ENCODE assay signal across 14 cellular contexts in the genomic region with DNA sequence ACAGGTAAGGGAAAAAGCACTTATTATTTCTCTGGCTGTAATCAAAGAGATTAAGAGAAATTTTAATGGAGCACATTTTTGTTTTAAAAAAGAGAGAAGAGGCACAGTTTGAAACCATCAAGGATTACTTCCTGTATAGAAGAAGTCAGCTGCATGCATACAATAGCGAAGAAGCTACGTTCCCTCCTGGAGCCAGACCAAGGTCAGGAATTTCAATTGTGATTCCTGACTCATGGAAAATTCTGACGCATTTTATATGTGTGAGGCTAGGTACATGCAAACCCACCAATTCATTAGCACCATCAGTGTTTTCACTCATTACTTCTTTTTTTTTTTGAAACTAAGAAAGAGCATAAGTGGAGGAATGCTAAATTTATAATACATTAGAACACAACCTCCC.
DNase-seq lines count a peak whose midpoint lies in the region; ATAC-seq and TF ChIP-seq lines count a peak whose summit lies in the region.
"Had no signal": no experiment of that assay in that cellular context is flagged by ENCODE, and none has a peak within 500 bp of the region (broad histone marks: within the 10 kb centered on the region; RNA-seq: fewer than 3 reads in every experiment).

No MANE protein-coding gene starts in this region.

- H3K36me3 ChIP-seq in heart right ventricle (no peaks in the 10 kb centered on the region), brain microvascular endothelial cell (replicated peaks) (no peaks in the 10 kb centered on the region), iPS DF 6.9 (ENCODE audit: control insufficient read depth, insufficient read depth, low read length) (no peaks in the 10 kb centered on the region)

- TF ChIP-seq CTCF in heart right ventricle (IDR thresholded peaks at IDR 0.05): no peak
- no peak for TF ChIP-seq CTCF in brain microvascular endothelial cell (IDR thresholded peaks at IDR 0.05; ENCODE audit: low read depth, low read length, missing control alignments)

- H3K27ac ChIP-seq in heart right ventricle: peak overlapping the region in 5 of 10 donors; percentile 28 to 57 (median 45)
- peak overlapping the region; percentile 88 for H3K27ac ChIP-seq in brain microvascular endothelial cell
- H3K27ac ChIP-seq in iPS DF 6.9 (ENCODE audit: low read length): no peak overlapping the region

- peaks cover 0 to 31% (median 14%) of the 10 kb centered on the region in 9 donors for H3K4me1 ChIP-seq in heart right ventricle
- H3K4me1 ChIP-seq in iPS DF 6.9 (ENCODE audit: control insufficient read depth, insufficient read depth, low read length): no peaks in the 10 kb centered on the region

- no peak overlapping the region for H3K4me3 ChIP-seq in heart right ventricle
- no peak overlapping the region for H3K4me3 ChIP-seq in brain microvascular endothelial cell (ENCODE audit: low read depth, low read length)
- no peak overlapping the region for H3K4me3 ChIP-seq in iPS DF 6.9 (ENCODE audit: low read length)

- 41 to 51% methylated on average over 3 of the region's 3 CpGs for WGBS in heart right ventricle, 2 donors
- WGBS in iPS DF 6.9 (ENCODE audit: insufficient coverage, insufficient read length): no CpG with 5 or more reads among the region's 3 CpGs

- no peaks in the 10 kb centered on the region for H3K27me3 ChIP-seq in heart right ventricle
- H3K27me3 ChIP-seq in brain microvascular endothelial cell (replicated peaks): no peaks in the 10 kb centered on the region
- no peaks in the 10 kb centered on the region for H3K27me3 ChIP-seq in iPS DF 6.9 (ENCODE audit: control insufficient read depth, insufficient read depth, low read length)

- DNase-seq in heart right ventricle (peak in 1 of 2 donors; percentile 38), Right ventricle myocardium superior (no peak), brain microvascular endothelial cell (peak; percentile 58), iPS DF 6.9 (ENCODE audit: low read depth, low spot score) (peak; percentile 5), NCI-H1092 (lab: John Stamatoyannopoulos, UW) (no peak), DMS153 treated with DMSO at 0.1 percent for 48 hours (lab: John Stamatoyannopoulos, UW; ENCODE audit: unreplicated experiment) (no peak), putamen (ENCODE audit: low spot score) (no peak)
- DNase-seq: activated CD4-positive, CD25-positive, alpha-beta regulatory T cell treated with anti-CD3 and anti-CD28 coated beads, Interleukin-2, amount 50 U/mL, for 72 hours; activated naive CD8-positive, alpha-beta T cell treated with anti-CD3 and anti-CD28 coated beads, Interleukin-2, amount 10 ng/mL, durations not matched to agents 7 days and 5 days; foreskin melanocyte; NCI-H1092 treated with DMSO at 0.1 percent for 48 hours; NCI-H2227 treated with DMSO at 0.1 percent for 48 hours; small intestine had no signal

- ATAC-seq in heart right ventricle (peak in 6 of 8 donors; percentile 48 to 79 (median 70)), Right ventricle myocardium superior (ENCODE audit: poor library complexity) (no peak), HG03108 (IDR thresholded peaks at IDR 0.05; ENCODE audit: unreplicated experiment) (no peak)

- intact Hi-C loops in heart right ventricle (cut with DNase I): no loop called here
- intact Hi-C loops in Right ventricle myocardium superior (cut with DNase I): no loop called here

- H3K9me3 ChIP-seq in heart right ventricle (no peaks in the 10 kb centered on the region), iPS DF 6.9 (ENCODE audit: control insufficient read depth, insufficient read depth, low read length) (no peaks in the 10 kb centered on the region)

- in situ Hi-C loops in brain microvascular endothelial cell (cut with HindIII; ENCODE audit: low pct_ligation_motif_present, low sequenced_read_pairs): no loop called here

Comparison
In these comparisons a context has a peak if more than half of its experiments do, and no peak if none do; other contexts are left out.
1. ATAC-seq: peak in heart right ventricle (6 of 8); none in Right ventricle myocardium superior (single experiment) and HG03108 (single experiment).
2. DNase-seq: peak in brain microvascular endothelial cell (single experiment) and iPS DF 6.9 (single experiment); none in Right ventricle myocardium superior (single experiment), NCI-H1092 (single experiment), DMS153 treated with DMSO at 0.1 percent for 48 hours (single experiment) and putamen (single experiment).